ENCODE assay signal across 18 cellular contexts in genomic region chr14:51977075-51977474, GRCh38.
"Had no signal": no experiment of that assay in that cellular context is flagged by ENCODE, and none has a peak within 500 bp of the region (broad histone marks: within the 10 kb centered on the region; RNA-seq: fewer than 3 reads in every experiment).

No MANE protein-coding gene starts in this region.

- H3K36me3 Mint-ChIP-seq: memory B cell, naive B cell had no signal

- ATAC-seq: gastrocnemius medialis, heart right ventricle, left lobe of liver, lower lobe of right lung had no signal

- H3K4me1 ChIP-seq: lower lobe of right lung, parathyroid adenoma had no signal

- H3K27ac ChIP-seq: coronary artery, gastrocnemius medialis, lower lobe of right lung, parathyroid adenoma, sigmoid colon, skin epidermis, transverse colon had no signal

- H3K9me3 Mint-ChIP-seq: endodermal cell, memory B cell, naive B cell, nephron progenitor cell had no signal

- H3K27me3 Mint-ChIP-seq: memory B cell had no signal

- H3K4me3 Mint-ChIP-seq: endodermal cell, memory B cell, nephron progenitor cell had no signal

- H3K27me3 ChIP-seq: gastrocnemius medialis, heart right ventricle, sigmoid colon, transverse colon had no signal

- H3K9me3 ChIP-seq: gastrocnemius medialis, heart right ventricle, lower lobe of right lung, sigmoid colon, transverse colon had no signal

- H3K4me3 ChIP-seq: coronary artery, gastrocnemius medialis, heart right ventricle, lower lobe of right lung, sigmoid colon, skin epidermis, transverse colon had no signal

- H3K27ac Mint-ChIP-seq: endodermal cell, memory B cell, naive B cell, nephron progenitor cell had no signal

- DNase-seq: effector CD4-positive, alpha-beta T cell; endodermal cell; gastrocnemius medialis; heart right ventricle; hypothalamus; islet precursor cell; lower lobe of right lung; naive B cell; nephron progenitor cell; sigmoid colon; stimulated activated CD4-positive, alpha-beta T cell treated with anti-CD3 and anti-CD28 coated beads, Interleukin-12 subunit alpha, Interleukin-12 subunit beta, amount 100 ng/mL, for 4 hours; stimulated activated naive CD4-positive, alpha-beta T cell treated with Interleukin-2 at 50 U/mL for 16 hours; transverse colon had no signal
